Comparison of ENCODE assay signal across 29 cellular contexts in the genomic region with DNA sequence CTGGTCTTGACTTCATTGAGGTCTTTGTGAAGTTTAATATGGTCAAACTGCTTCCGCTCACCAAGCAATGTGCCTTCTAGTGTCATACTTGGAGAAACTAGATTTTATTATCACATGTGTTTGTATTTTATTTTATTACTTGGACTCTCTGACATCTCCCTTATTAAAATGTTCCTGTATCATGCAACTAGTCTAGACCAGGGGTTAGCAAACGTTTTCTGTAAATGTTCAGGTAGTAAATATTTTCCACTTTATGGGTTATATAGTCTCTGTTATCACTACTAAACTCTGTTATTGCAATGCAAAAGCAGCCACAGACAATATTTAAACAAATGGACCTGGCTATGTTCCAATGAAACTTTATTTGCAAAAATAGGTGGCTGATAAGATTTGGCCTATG.
"Had no signal": no experiment of that assay in that cellular context is flagged by ENCODE, and none has a peak within 500 bp of the region (broad histone marks: within the 10 kb centered on the region; RNA-seq: fewer than 3 reads in every experiment).

No MANE protein-coding gene starts in this region.

- H3K9me3 ChIP-seq: body of pancreas, colonic mucosa, esophagus squamous epithelium had no signal

- DNase-seq: activated CD4-positive, alpha-beta memory T cell treated with anti-CD3 and anti-CD28 coated beads, Interleukin-2, amount 10 ng/mL, durations not matched to agents 7 days and 5 days; activated CD4-positive, alpha-beta T cell treated with anti-CD3 and anti-CD28 coated beads for 1 hour; activated CD4-positive, alpha-beta T cell treated with anti-CD3 and anti-CD28 coated beads for 4 hours; activated CD4-positive, alpha-beta T cell treated with anti-CD3 and anti-CD28 coated beads, Interleukin-2, amount 10 ng/mL, durations not matched to agents 7 days and 5 days; activated CD4-positive, alpha-beta T cell treated with anti-CD3 and anti-CD28 coated beads, Interleukin-2, amount 50 U/mL, for 4 hours; activated CD8-positive, alpha-beta memory T cell treated with anti-CD3 and anti-CD28 coated beads, Interleukin-2, amount 50 U/mL, for 48 hours; activated gamma-delta T cell treated with Interleukin-2 at 50 U/mL for 16 hours; activated naive CD4-positive, alpha-beta T cell treated with anti-CD3 and anti-CD28 coated beads, Interleukin-2, amount 50 U/mL, for 16 hours; activated naive CD4-positive, alpha-beta T cell treated with Interleukin-2 at 50 U/mL for 16 hours; activated T-cell treated with anti-CD3 and anti-CD28 coated beads for 4 hours; activated T-cell treated with anti-CD3 and anti-CD28 coated beads, Interleukin-2, amount 50 U/mL, for 24 hours; activated T-cell treated with anti-CD3 and anti-CD28 coated beads, Interleukin-2, amount 50 U/mL, for 72 hours; amniotic stem cell; anterior cingulate cortex; body of pancreas; caudate nucleus; colonic mucosa; effector CD8-positive, alpha-beta T cell; esophagus squamous epithelium; foreskin fibroblast; head of caudate nucleus; T-helper 1 cell; T-helper 17 cell; T1000 had no signal

- H3K27ac ChIP-seq: body of pancreas, colonic mucosa, epithelial cell of prostate, esophagus squamous epithelium had no signal

- ATAC-seq: activated T-cell treated with anti-CD3 and anti-CD28 coated beads, Interleukin-2, amount 50 U/mL, for 72 hours; body of pancreas; T-helper 17 cell; WTC11 had no signal

- H3K4me3 ChIP-seq: body of pancreas, colonic mucosa, esophagus squamous epithelium had no signal

- H3K36me3 ChIP-seq: colonic mucosa, esophagus squamous epithelium had no signal

- FAIRE-seq: endometrium, endothelial cell of umbilical vein, frontal cortex had no signal

- H3K4me1 ChIP-seq: body of pancreas, colonic mucosa, esophagus squamous epithelium had no signal

- H3K27me3 ChIP-seq: body of pancreas, colonic mucosa, esophagus squamous epithelium had no signal
